In genomic region chr12:7642287-7642686, GRCh38 we compare ENCODE assay signal across 20 cellular contexts. TPM values are rescaled to one million over a fixed set of nuclear protein-coding genes. Genes with fewer than 3 reads are reported as not detected.
"Had no signal": no experiment of that assay in that cellular context is flagged by ENCODE, and none has a peak within 500 bp of the region (broad histone marks: within the 10 kb centered on the region; RNA-seq: fewer than 3 reads in every experiment).

No MANE protein-coding gene starts in this region.

- H3K36me3 ChIP-seq: thyroid gland had no signal

- ATAC-seq: activated CD8-positive, alpha-beta T cell treated with anti-CD3 and anti-CD28 coated beads, Interleukin-2, amount 10 ng/mL, durations not matched to agents 7 days and 5 days; activated T-cell treated with anti-CD3 and anti-CD28 coated beads, Interleukin-2, amount 50 U/mL, for 72 hours; stimulated activated naive B cell treated with anti-CD40 and anti-IgM and Interleukin-4, amounts not matched to agents 10 μg/mL and 1 μg/mL and 100 μg/mL, for 72 hours had no signal

- H3K4me3 ChIP-seq: coronary artery, thyroid gland had no signal

- DNase-seq: activated CD4-positive, CD25-positive, alpha-beta regulatory T cell; activated CD8-positive, alpha-beta memory T cell treated with anti-CD3 and anti-CD28 coated beads, Interleukin-2, amount 50 U/mL, for 4 hours; activated naive CD8-positive, alpha-beta T cell treated with anti-CD3 and anti-CD28 coated beads, Interleukin-2, amount 10 ng/mL, durations not matched to agents 7 days and 5 days; effector CD4-positive, alpha-beta T cell; glutamatergic neuron; hypothalamus; kidney glomerular epithelial cell; retina; stimulated activated CD4-positive, alpha-beta T cell treated with anti-CD3 and anti-CD28 coated beads, Interleukin-4, amount 100 ng/mL, for 1 hour; stimulated activated naive B cell treated with anti-CD40 and anti-IgM and Interleukin-4, amounts not matched to agents 10 μg/mL and 1 μg/mL and 100 μg/mL, for 72 hours; thyroid gland had no signal

- H3K4me1 ChIP-seq: foreskin keratinocyte, thyroid gland had no signal

- H3K9me3 ChIP-seq: thyroid gland had no signal

- H3K27ac ChIP-seq: coronary artery, foreskin keratinocyte, thyroid gland had no signal

- H3K27me3 ChIP-seq: thyroid gland had no signal

RNA-seq across cellular contexts. Expression of gene APOBEC1, which starts 23.4 kb away (rescaled TPM):
- total RNA-seq: activated CD4-positive, alpha-beta T cell treated with anti-CD3 and anti-CD28 coated beads, Interleukin-2, amount 10 ng/mL, durations not matched to agents 24 days and 14 days; activated CD8-positive, alpha-beta T cell treated with anti-CD3 and anti-CD28 coated beads, Interleukin-2, amount 10 ng/mL, durations not matched to agents 7 days and 5 days; activated naive CD8-positive, alpha-beta T cell treated with anti-CD3 and anti-CD28 coated beads, Interleukin-2, amount 10 ng/mL, durations not matched to agents 7 days and 5 days; activated T-cell treated with anti-CD3 and anti-CD28 coated beads, Interleukin-2, amount 50 U/mL, for 72 hours; endothelial cell of umbilical vein; foreskin keratinocyte; liver; mesenteric fat pad; myocyte; thyroid gland had no signal
- polyA plus RNA-seq: endothelial cell of umbilical vein, foreskin keratinocyte, liver had no signal

RNA-seq across cellular contexts. Expression of gene GDF3, which starts 53.3 kb away (rescaled TPM):
- total RNA-seq: activated CD4-positive, alpha-beta T cell treated with anti-CD3 and anti-CD28 coated beads, Interleukin-2, amount 10 ng/mL, durations not matched to agents 24 days and 14 days; activated CD8-positive, alpha-beta T cell treated with anti-CD3 and anti-CD28 coated beads, Interleukin-2, amount 10 ng/mL, durations not matched to agents 7 days and 5 days; activated naive CD8-positive, alpha-beta T cell treated with anti-CD3 and anti-CD28 coated beads, Interleukin-2, amount 10 ng/mL, durations not matched to agents 7 days and 5 days; activated T-cell treated with anti-CD3 and anti-CD28 coated beads, Interleukin-2, amount 50 U/mL, for 72 hours; foreskin keratinocyte; liver; myocyte had no signal
- polyA plus RNA-seq: foreskin keratinocyte, liver had no signal
